8 cellular contexts compared by ENCODE assay signal in the genomic region with DNA sequence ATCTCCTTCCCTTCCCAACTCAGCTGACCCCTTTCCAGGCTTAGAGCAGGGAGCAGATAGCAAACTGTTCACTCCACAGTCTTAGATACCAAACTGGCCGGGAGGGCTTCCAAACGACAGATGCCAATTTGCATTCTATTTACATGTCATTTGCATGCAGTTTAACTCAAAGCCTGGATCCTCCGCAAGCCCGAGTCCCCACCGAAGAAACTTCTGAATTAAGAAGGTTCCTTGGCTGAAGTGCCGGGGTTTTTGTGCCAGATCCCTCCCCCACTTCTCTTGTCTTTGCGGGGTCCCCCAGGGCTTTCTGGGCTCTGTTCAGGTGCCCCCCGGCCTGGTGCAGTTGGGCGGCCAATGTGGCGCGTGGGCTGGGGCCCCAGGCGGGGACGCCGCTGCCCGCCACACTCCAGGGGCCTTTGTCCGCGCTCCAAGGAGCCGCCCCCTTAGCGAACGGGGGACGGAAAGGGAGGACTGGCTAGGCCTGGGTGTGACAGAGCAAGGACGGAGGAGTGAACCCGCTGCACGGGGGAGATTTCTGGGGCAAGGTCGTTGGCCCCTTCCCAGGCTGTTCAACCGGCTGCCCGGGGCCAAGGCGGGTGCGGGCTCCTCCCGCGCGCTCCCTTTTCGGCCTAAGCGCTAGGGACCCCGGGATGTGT. TPM values are rescaled to one million over a fixed set of nuclear protein-coding genes. Genes with fewer than 3 reads are reported as not detected.
DNase-seq lines count a peak whose midpoint lies in the region; ATAC-seq and TF ChIP-seq lines count a peak whose summit lies in the region.

No MANE protein-coding gene starts in this region.

- TF ChIP-seq CTCF in breast epithelium (IDR thresholded peaks at IDR 0.05) (no peak), MCF 10A (IDR thresholded peaks at IDR 0.05; ENCODE audit: unreplicated experiment) (no peak), astrocyte of the cerebellum (IDR thresholded peaks at IDR 0.05; ENCODE audit: low read depth, low read length, missing control alignments) (no peak), foreskin keratinocyte (conservative IDR thresholded peaks at IDR 0.05) (no peak)

- TF ChIP-seq POLR2A in breast epithelium (IDR thresholded peaks at IDR 0.05) = no peak

- H3K9me3 ChIP-seq in breast epithelium = no peaks in the 10 kb centered on the region

- intact Hi-C loops in breast epithelium (cut with DNase I; ENCODE audit: low total_unique reads) = loop anchor here (10.0 kb wide), 2 partner anchors 169 to 289 kb away; a partner anchor contains a TSS
- intact Hi-C loops in MCF 10A (cut with micrococcal nuclease) = no loop called here

- H3K4me1 Mint-ChIP-seq in MCF 10A (ENCODE audit: insufficient read depth, unreplicated experiment) = peaks cover 10% of the 10 kb centered on the region
- H3K4me1 Mint-ChIP-seq in stimulated activated effector memory CD8-positive, alpha-beta T cell treated with anti-CD3 and anti-CD28 coated beads, Interleukin-12 subunit alpha, Interleukin-12 subunit beta, amount 100 ng/mL, for 72 hours = peaks cover 18% of the 10 kb centered on the region

- H3K4me1 ChIP-seq in breast epithelium = no peaks in the 10 kb centered on the region
- no peaks in the 10 kb centered on the region for H3K4me1 ChIP-seq in foreskin keratinocyte

- no peaks in the 10 kb centered on the region for H3K9me3 Mint-ChIP-seq in MCF 10A (ENCODE audit: unreplicated experiment)
- no peaks in the 10 kb centered on the region for H3K9me3 Mint-ChIP-seq in stimulated activated effector memory CD8-positive, alpha-beta T cell treated with anti-CD3 and anti-CD28 coated beads, Interleukin-12 subunit alpha, Interleukin-12 subunit beta, amount 100 ng/mL, for 72 hours

- H3K27ac Mint-ChIP-seq in MCF 10A (ENCODE audit: low read depth, unreplicated experiment) = no peak overlapping the region
- H3K27ac Mint-ChIP-seq in stimulated activated effector memory CD8-positive, alpha-beta T cell treated with anti-CD3 and anti-CD28 coated beads, Interleukin-12 subunit alpha, Interleukin-12 subunit beta, amount 100 ng/mL, for 72 hours = no peak overlapping the region

- CTCF ChIA-PET in MCF 10A (lab: Yijun Ruan, JAX) = interaction anchor here (1.2 to 6.6 kb wide), 3 partner anchors 283 to 326 kb away, joined by 3 to 184 read pairs (median 43); no protein-coding TSS in a partner anchor

- H3K36me3 ChIP-seq in breast epithelium = no peaks in the 10 kb centered on the region

- H3K4me3 ChIP-seq in breast epithelium = peak overlapping the region; percentile 77 to 92 (median 82)
- H3K4me3 ChIP-seq in astrocyte of the cerebellum (ENCODE audit: low read depth, low read length) = peak overlapping the region; percentile 70

- ATAC-seq in stimulated activated effector memory CD8-positive, alpha-beta T cell treated with anti-CD3 and anti-CD28 coated beads, Interleukin-12 subunit alpha, Interleukin-12 subunit beta, amount 100 ng/mL, for 72 hours = no peak
- no peak for ATAC-seq in GM19035 (IDR thresholded peaks at IDR 0.05; ENCODE audit: unreplicated experiment)
- no peak for ATAC-seq in foreskin keratinocyte

- H3K27me3 Mint-ChIP-seq in MCF 10A (ENCODE audit: insufficient read depth, unreplicated experiment) = peaks cover 12% of the 10 kb centered on the region

- H3K4me3 Mint-ChIP-seq in MCF 10A (ENCODE audit: unreplicated experiment) = no peak overlapping the region
- H3K4me3 Mint-ChIP-seq in stimulated activated effector memory CD8-positive, alpha-beta T cell treated with anti-CD3 and anti-CD28 coated beads, Interleukin-12 subunit alpha, Interleukin-12 subunit beta, amount 100 ng/mL, for 72 hours = peak overlapping the region; percentile 87

- no TSS peak for BruUV-seq in MCF 10A (replicated peaks; lab: Mats Ljungman, UMichigan)

- H3K27me3 ChIP-seq in breast epithelium = no peaks in the 10 kb centered on the region
- peaks cover 43% of the 10 kb centered on the region for H3K27me3 ChIP-seq in foreskin keratinocyte

- DNase-seq in breast epithelium (ENCODE audit: low spot score in 2 of 2) = no peak
- no peak for DNase-seq in MCF 10A (ENCODE audit: unreplicated experiment)
- DNase-seq in astrocyte of the cerebellum (ENCODE audit: low read depth) = peak; percentile 24
- DNase-seq in islet precursor cell = peak; percentile 76
- DNase-seq in stimulated activated effector memory CD8-positive, alpha-beta T cell treated with anti-CD3 and anti-CD28 coated beads, Interleukin-12 subunit alpha, Interleukin-12 subunit beta, amount 100 ng/mL, for 72 hours (ENCODE audit: low spot score in 2 of 2) = no peak
- DNase-seq in DMS153 treated with DMSO at 0.1 percent for 48 hours (lab: John Stamatoyannopoulos, UW; ENCODE audit: unreplicated experiment) = no peak
- DNase-seq in foreskin keratinocyte = no peak

- no peaks in the 10 kb centered on the region for H3K36me3 Mint-ChIP-seq in MCF 10A (ENCODE audit: insufficient read depth, unreplicated experiment)
- H3K36me3 Mint-ChIP-seq in stimulated activated effector memory CD8-positive, alpha-beta T cell treated with anti-CD3 and anti-CD28 coated beads, Interleukin-12 subunit alpha, Interleukin-12 subunit beta, amount 100 ng/mL, for 72 hours = no peaks in the 10 kb centered on the region

- POLR2A ChIA-PET in MCF 10A (lab: Yijun Ruan, JAX) = interaction anchor here (0.7 kb wide), 1 partner anchor 244 kb away, joined by 4 read pairs; no protein-coding TSS in a partner anchor

- H3K27ac ChIP-seq in breast epithelium (peak overlapping the region; percentile 79 to 80), foreskin keratinocyte (no peak overlapping the region)

- in situ Hi-C loops in astrocyte of the cerebellum (cut with HindIII; ENCODE audit: low sequenced_read_pairs) = no loop called here

RNA-seq across cellular contexts. Expression of a gene that starts 1.2 kb away (rescaled TPM):
- 10 to 100 TPM; 16.3 to 26.6 (median 20.3) TPM for total RNA-seq in breast epithelium
- total RNA-seq in MCF 10A (2022) = not detected in 2 replicates
- total RNA-seq in foreskin keratinocyte = 0.14 and 0.48 TPM in 2 replicates
- 0.13 and 0.63 TPM in 2 replicates for polyA plus RNA-seq in foreskin keratinocyte

Comparison
In these comparisons a context has a peak if more than half of its experiments do, and no peak if none do; other contexts are left out.
1. RNA of a gene that starts 1.2 kb away (total RNA-seq): 16.3 to 26.6 TPM in breast epithelium; 0.14 to 0.48 TPM in foreskin keratinocyte and not detected in MCF 10A; every median in the first group is over 10 times any median in the second.
2. DNase-seq: peak in astrocyte of the cerebellum (single experiment) and islet precursor cell (single experiment); none in breast epithelium (0 of 2), MCF 10A (single experiment), stimulated activated effector memory CD8-positive, alpha-beta T cell treated with anti-CD3 and anti-CD28 coated beads, Interleukin-12 subunit alpha, Interleukin-12 subunit beta, amount 100 ng/mL, for 72 hours (0 of 2), DMS153 treated with DMSO at 0.1 percent for 48 hours (single experiment) and foreskin keratinocyte (0 of 2).